In the genomic region with DNA sequence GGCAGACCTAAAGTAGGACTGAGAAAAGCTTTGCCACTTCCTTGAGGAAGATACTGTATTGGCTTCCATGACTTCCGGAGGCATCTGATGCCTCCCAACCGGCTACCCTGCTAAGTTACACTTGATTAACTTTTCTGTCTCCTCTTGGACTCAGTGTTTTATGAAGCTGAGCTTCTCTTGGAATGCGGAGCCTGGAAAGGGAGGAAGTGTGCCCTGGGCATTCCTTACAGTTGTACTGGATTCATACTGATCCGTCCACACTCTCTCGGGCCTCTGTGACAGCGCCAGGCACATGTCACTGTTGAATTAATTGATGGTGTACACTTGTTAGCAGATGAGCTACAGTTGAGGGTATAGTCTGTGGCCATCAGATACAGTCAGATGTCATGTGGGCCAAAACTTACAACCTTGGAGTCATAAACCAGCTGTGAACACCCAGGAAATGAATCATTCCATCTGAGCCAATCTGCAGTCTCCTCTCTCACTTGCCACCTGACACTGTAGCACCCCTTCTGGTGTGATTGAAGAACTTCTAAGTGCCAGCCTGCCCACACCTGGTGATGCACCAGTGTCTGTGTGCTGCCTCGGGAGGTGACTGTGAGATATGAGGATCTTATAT, we compare ENCODE assay signal across 8 cellular contexts.
A peak's percentile ranks its signal among the peaks of the same experiment; 100 is the strongest.
DNase-seq lines count a peak whose midpoint lies in the region; ATAC-seq and TF ChIP-seq lines count a peak whose summit lies in the region.

No MANE protein-coding gene starts in this region.

- no peaks in the 10 kb centered on the region for H3K4me1 ChIP-seq in breast epithelium
- H3K4me1 ChIP-seq in tibial artery: peaks cover 0 to 75% (median 39%) of the 10 kb centered on the region in 4 donors

- no peak overlapping the region for H3K27ac Mint-ChIP-seq in MCF 10A (ENCODE audit: low read depth, unreplicated experiment)

- POLR2A ChIA-PET in MCF 10A (lab: Yijun Ruan, JAX): interaction anchor here (1.0 kb wide), 1 partner anchor 16 kb away, joined by 4 read pairs; no protein-coding TSS in a partner anchor

- no peak for TF ChIP-seq POLR2A in breast epithelium (IDR thresholded peaks at IDR 0.05)

- H3K36me3 ChIP-seq in breast epithelium (no peaks in the 10 kb centered on the region), tibial artery (no peaks in the 10 kb centered on the region)

- H3K4me3 Mint-ChIP-seq in MCF 10A (ENCODE audit: unreplicated experiment): no peak overlapping the region

- H3K27ac ChIP-seq in breast epithelium (peak overlapping the region in 1 of 2 donors; percentile 3), tibial artery (peak overlapping the region; percentile 61 to 77)

- no peaks in the 10 kb centered on the region for H3K9me3 Mint-ChIP-seq in MCF 10A (ENCODE audit: unreplicated experiment)

- H3K4me3 ChIP-seq in breast epithelium: no peak overlapping the region
- peak overlapping the region; percentile 4 for H3K4me3 ChIP-seq in epithelial cell of proximal tubule (ENCODE audit: low read depth, low read length)
- H3K4me3 ChIP-seq in tibial artery: no peak overlapping the region

- no peaks in the 10 kb centered on the region for H3K27me3 ChIP-seq in breast epithelium
- no peaks in the 10 kb centered on the region for H3K27me3 ChIP-seq in tibial artery

- CTCF ChIA-PET in MCF 10A (lab: Yijun Ruan, JAX): interaction anchor here (0.5 to 2.3 kb wide), 6 partner anchors 8 to 152 kb away, joined by 3 to 9 read pairs (median 3); no protein-coding TSS in a partner anchor

- intact Hi-C loops in MCF 10A (cut with micrococcal nuclease): loop anchor here (10.0 kb wide), 1 partner anchor 335 kb away; no protein-coding TSS in a partner anchor
- intact Hi-C loops in breast epithelium (cut with DNase I; ENCODE audit: low total_unique reads): loop anchor here (10.0 kb wide), 1 partner anchor 1245 kb away; no protein-coding TSS in a partner anchor
- intact Hi-C loops in tibial artery (cut with DNase I; ENCODE audit: low total_unique reads): no loop called here

- DNase-seq in MCF 10A (ENCODE audit: unreplicated experiment): peak; percentile 77
- no peak for DNase-seq in breast epithelium (ENCODE audit: low spot score in 2 of 2)
- DNase-seq in HT1080 (ENCODE audit: low read depth): peak; percentile 64
- DNase-seq in epithelial cell of proximal tubule (ENCODE audit: low read depth): peak; percentile 79
- no peak for DNase-seq in tibial artery
- DNase-seq in stimulated activated naive CD4-positive, alpha-beta T cell treated with Interleukin-2 at 50 U/mL for 16 hours (lab: John Stamatoyannopoulos, UW): no peak

- no peaks in the 10 kb centered on the region for H3K27me3 Mint-ChIP-seq in MCF 10A (ENCODE audit: insufficient read depth, unreplicated experiment)

- ATAC-seq in HG02571 (IDR thresholded peaks at IDR 0.05; ENCODE audit: unreplicated experiment): no peak
- ATAC-seq in HG03139 (IDR thresholded peaks at IDR 0.05; ENCODE audit: unreplicated experiment): no peak

- H3K9me3 ChIP-seq in breast epithelium: no peaks in the 10 kb centered on the region
- H3K9me3 ChIP-seq in tibial artery: no peaks in the 10 kb centered on the region

- H3K4me1 Mint-ChIP-seq in MCF 10A (ENCODE audit: insufficient read depth, unreplicated experiment): peaks cover 9% of the 10 kb centered on the region

- TF ChIP-seq CTCF in MCF 10A (IDR thresholded peaks at IDR 0.05; ENCODE audit: unreplicated experiment) (peak; percentile 15), breast epithelium (IDR thresholded peaks at IDR 0.05) (no peak), epithelial cell of proximal tubule (conservative IDR thresholded peaks at IDR 0.05; ENCODE audit: low read depth, low read length) (peak; percentile 65), tibial artery (IDR thresholded peaks at IDR 0.05) (no peak)

- no TSS peak for BruUV-seq in MCF 10A (replicated peaks; lab: Mats Ljungman, UMichigan)

- no peaks in the 10 kb centered on the region for H3K36me3 Mint-ChIP-seq in MCF 10A (ENCODE audit: insufficient read depth, unreplicated experiment)

Comparison
In these comparisons a context has a peak if more than half of its experiments do, and no peak if none do; other contexts are left out.
1. DNase-seq: peak in MCF 10A (single experiment), HT1080 (single experiment) and epithelial cell of proximal tubule (single experiment); none in breast epithelium (0 of 2), tibial artery (0 of 2) and stimulated activated naive CD4-positive, alpha-beta T cell treated with Interleukin-2 at 50 U/mL for 16 hours (single experiment).
2. CTCF ChIP-seq: peak in MCF 10A (single experiment) and epithelial cell of proximal tubule (single experiment); none in breast epithelium (0 of 3) and tibial artery (0 of 2).